Comparison of ENCODE assay signal across 1 cellular context in the genomic region with DNA sequence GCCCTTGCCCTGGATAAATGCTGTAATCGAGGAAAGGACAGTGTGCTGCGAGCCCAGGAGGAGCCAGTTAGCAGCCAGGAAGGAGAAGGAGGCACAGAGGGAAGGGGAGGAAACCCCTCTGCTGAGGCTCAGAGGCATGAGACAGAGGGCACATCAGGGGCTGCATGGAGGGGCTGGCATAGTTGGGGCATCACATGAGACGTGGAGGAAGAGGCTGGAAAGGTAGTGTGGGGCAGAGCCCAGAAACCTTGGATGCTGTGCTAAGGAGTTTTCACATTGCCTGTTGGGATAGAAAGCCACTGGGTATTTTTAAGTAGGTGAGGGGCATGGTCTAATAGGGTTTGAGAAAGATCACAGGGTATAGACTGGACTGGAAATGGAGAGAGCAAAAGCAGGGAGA.
TF ChIP-seq lines count a peak whose summit lies in the region.

No MANE protein-coding gene starts in this region.

TF ChIP-seq in IMR-90, 13 proteins besides CTCF, POLR2A, EP300 and RAD21 (continued from another document):
- TF ChIP-seq, protein P1, sequence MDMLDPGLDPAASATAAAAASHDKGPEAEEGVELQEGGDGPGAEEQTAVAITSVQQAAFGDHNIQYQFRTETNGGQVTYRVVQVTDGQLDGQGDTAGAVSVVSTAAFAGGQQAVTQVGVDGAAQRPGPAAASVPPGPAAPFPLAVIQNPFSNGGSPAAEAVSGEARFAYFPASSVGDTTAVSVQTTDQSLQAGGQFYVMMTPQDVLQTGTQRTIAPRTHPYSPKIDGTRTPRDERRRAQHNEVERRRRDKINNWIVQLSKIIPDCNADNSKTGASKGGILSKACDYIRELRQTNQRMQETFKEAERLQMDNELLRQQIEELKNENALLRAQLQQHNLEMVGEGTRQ (IDR thresholded peaks at IDR 0.05; ENCODE audit: low read depth, low read length): no peak
- TF ChIP-seq SMC3 (IDR thresholded peaks at IDR 0.05; ENCODE audit: low read depth, low read length) (no peak), RCOR1 (IDR thresholded peaks at IDR 0.05; ENCODE audit: insufficient replicate concordance, low read length) (no peak)
